ENCODE assay signal across 1 cellular context in genomic region chr2:121888189-121888557, GRCh38.
TF ChIP-seq lines count a peak whose summit lies in the region.

No MANE protein-coding gene starts in this region.

TF ChIP-seq in GM12878, 131 proteins besides CTCF, POLR2A, EP300 and RAD21 (continued from another document):
- no peak for TF ChIP-seq TBL1XR1 (IDR thresholded peaks at IDR 0.05; ENCODE audit: low read depth, low read length)
